Comparison of ENCODE assay signal across 36 cellular contexts in genomic region chr14:44347316-44347715, GRCh38.
"Had no signal": no experiment of that assay in that cellular context is flagged by ENCODE, and none has a peak within 500 bp of the region (broad histone marks: within the 10 kb centered on the region; RNA-seq: fewer than 3 reads in every experiment).

No MANE protein-coding gene starts in this region.

- H3K36me3 ChIP-seq: MG63 had no signal

- H3K4me3 ChIP-seq: MG63 had no signal

- H3K9me3 ChIP-seq: MG63 had no signal

- DNase-seq: Karpas-422, Kasumi-1, MG63, MM.1S, MV-4-11, NCI-H1048, NCI-H1092, NCI-H1092 treated with DMSO at 0.1 percent for 48 hours, NCI-H1105, NCI-H1105 treated with DMSO at 0.1 percent for 48 hours, NCI-H1417, NCI-H1417 treated with DMSO at 0.1 percent for 48 hours, NCI-H1436, NCI-H1436 treated with DMSO at 0.1 percent for 48 hours, NCI-H146, NCI-H1694, NCI-H1694 treated with DMSO at 0.1 percent for 48 hours, NCI-H187, NCI-H187 treated with DMSO at 0.1 percent for 48 hours, NCI-H1930, NCI-H2029, NCI-H2029 treated with DMSO at 0.1 percent for 48 hours, NCI-H2081, NCI-H2081 treated with DMSO at 0.1 percent for 48 hours, NCI-H2107, NCI-H2171, NCI-H2171 treated with DMSO at 0.1 percent for 48 hours, NCI-H2227 treated with DMSO at 0.1 percent for 48 hours, NCI-H226, NCI-H345, NCI-H446, NCI-H446 treated with DMSO at 0.1 percent for 48 hours, NCI-H510A, NCI-H510A treated with DMSO at 0.1 percent for 48 hours, NCI-H524, NCI-H524 treated with DMSO at 0.1 percent for 48 hours had no signal

- H3K27me3 ChIP-seq: MG63 had no signal
